ENCODE assay signal across 9 cellular contexts in genomic region chr6:137240168-137240567, GRCh38. TPM values are rescaled to one million over a fixed set of nuclear protein-coding genes. Genes with fewer than 3 reads are reported as not detected.
DNase-seq lines count a peak whose midpoint lies in the region; ATAC-seq and TF ChIP-seq lines count a peak whose summit lies in the region.
"Had no signal": no experiment of that assay in that cellular context is flagged by ENCODE, and none has a peak within 500 bp of the region (broad histone marks: within the 10 kb centered on the region; RNA-seq: fewer than 3 reads in every experiment).

No MANE protein-coding gene starts in this region.

- H4K5ac ChIP-seq in IMR-90 (ENCODE audit: low read depth, low read length): no peak overlapping the region

- in situ Hi-C loops in IMR-90 (cut with MboI; ENCODE audit: low sequenced_read_pairs): no loop called here

- H2AK5ac ChIP-seq in IMR-90 (ENCODE audit: low read depth, low read length): no peak overlapping the region

- H4K91ac ChIP-seq in IMR-90 (ENCODE audit: insufficient read depth, low read depth, low read length): no peak overlapping the region

- H3K9me1 ChIP-seq in IMR-90 (ENCODE audit: insufficient read depth, low read length): no peaks in the 10 kb centered on the region

- dilution Hi-C loops in IMR-90 (cut with HindIII; ENCODE audit: low sequenced_read_pairs, unreplicated experiment): no loop called here

- H3K27me3 ChIP-seq in IMR-90 (ENCODE audit: control insufficient read depth, insufficient read depth, low read length) (no peaks in the 10 kb centered on the region), adrenal gland (no peaks in the 10 kb centered on the region), left ventricle myocardium inferior (ENCODE audit: low read depth) (no peaks in the 10 kb centered on the region), subcutaneous abdominal adipose tissue (ENCODE audit: control insufficient read depth in 5 of 5, insufficient read depth in 4 of 5, low read length in 5 of 5) (no peaks in the 10 kb centered on the region)

- H3K79me1 ChIP-seq in IMR-90 (ENCODE audit: low read depth in 1 of 2, low read length in 2 of 2): no peaks in the 10 kb centered on the region

- H3K9ac ChIP-seq in IMR-90 (ENCODE audit: low read depth, low read length) (no peak overlapping the region), subcutaneous abdominal adipose tissue (ENCODE audit: low read length in 5 of 5) (no peak overlapping the region)

- no peak overlapping the region for H3K56ac ChIP-seq in IMR-90 (ENCODE audit: extremely low read depth, insufficient read depth, low read length)

- TF ChIP-seq POLR2A in IMR-90 (IDR thresholded peaks at IDR 0.05; ENCODE audit: low read depth, low read length): no peak
- no peak for TF ChIP-seq POLR2A in adrenal gland (IDR thresholded peaks at IDR 0.05)

- intact Hi-C loops in IMR-90 (cut with micrococcal nuclease): no loop called here
- intact Hi-C loops in adrenal gland (cut with DNase I): no loop called here
- intact Hi-C loops in left ventricle myocardium inferior (cut with micrococcal nuclease): no loop called here

- peaks cover 5% of the 10 kb centered on the region; the same call in 1 of the 2 replicates for H3K4me1 ChIP-seq in IMR-90 (ENCODE audit: control insufficient read depth, insufficient read depth, low read length)
- H3K4me1 ChIP-seq in adrenal gland (replicated peaks in 1 of 2): peaks cover 14 to 20% of the 10 kb centered on the region in 2 donors
- peaks cover 29% of the 10 kb centered on the region for H3K4me1 ChIP-seq in left ventricle myocardium inferior
- H3K4me1 ChIP-seq in subcutaneous abdominal adipose tissue (ENCODE audit: control insufficient read depth in 5 of 5, insufficient read depth in 5 of 5, low read length in 5 of 5): peaks cover 0 to 32% (median 23%) of the 10 kb centered on the region in 5 donors

- CTCF ChIA-PET in IMR-90 (lab: Yijun Ruan, JAX): interaction anchor here (0.7 kb wide), 1 partner anchor 1170 kb away, joined by 4 read pairs; no protein-coding TSS in a partner anchor

- ATAC-seq in IMR-90 (ENCODE audit: low read depth): peak; percentile 51
- no peak for ATAC-seq in GM18502 (IDR thresholded peaks at IDR 0.05; ENCODE audit: poor library complexity, unreplicated experiment)
- ATAC-seq: PC-3 had no signal

- no peak overlapping the region for H2BK15ac ChIP-seq in IMR-90 (ENCODE audit: low read depth, low read length)

- H3K27ac ChIP-seq in IMR-90 (ENCODE audit: insufficient read depth, low read length) (no peak overlapping the region), adrenal gland (peak overlapping the region in 2 of 5 donors; percentile 66 to 71), left ventricle myocardium inferior (replicated peaks) (peak overlapping the region; percentile 16), subcutaneous abdominal adipose tissue (ENCODE audit: low read depth, low read length) (peak overlapping the region; percentile 46)

- no peaks in the 10 kb centered on the region for H4K20me1 ChIP-seq in IMR-90 (ENCODE audit: insufficient read depth, low read length)

- H3K4me3 ChIP-seq in IMR-90 (ENCODE audit: insufficient read depth, low read depth, low read length): no peak overlapping the region
- H3K4me3 ChIP-seq in adrenal gland: no peak overlapping the region
- no peak overlapping the region for H3K4me3 ChIP-seq in left ventricle myocardium inferior
- no peak overlapping the region for H3K4me3 ChIP-seq in subcutaneous abdominal adipose tissue (ENCODE audit: low read depth in 1 of 5, low read length in 5 of 5)

- no peak overlapping the region for H2AK9ac ChIP-seq in IMR-90 (replicated peaks; ENCODE audit: low read depth, low read length, poor library complexity)

- no TSS peak for BruUV-seq in IMR-90 (replicated peaks; lab: Mats Ljungman, UMichigan)

- WGBS in IMR-90 (ENCODE audit: extremely low coverage in 2 of 2, insufficient read length in 1 of 2), 2 experiments: 20% methylated on average over 1 of the region's 1 CpG; no CpG with 5 or more reads in 1 of the 2 experiments
- 46 to 56% (median 50%) methylated on average over 1 of the region's 1 CpG for WGBS in adrenal gland, 4 donors

- H3K4ac ChIP-seq in IMR-90 (ENCODE audit: low read depth, low read length): no peak overlapping the region

- no peak overlapping the region for H2AFZ ChIP-seq in IMR-90 (replicated peaks; ENCODE audit: low read length, poor library complexity)

- H4K8ac ChIP-seq in IMR-90 (ENCODE audit: low read depth in 2 of 2, low read length in 2 of 2): no peak overlapping the region

- POLR2A ChIA-PET in IMR-90 (lab: Charles Lee; ENCODE audit: unreplicated experiment): no interaction called here

- H3K36me3 ChIP-seq in IMR-90 (ENCODE audit: control insufficient read depth, insufficient read depth, low read length) (no peaks in the 10 kb centered on the region), adrenal gland (replicated peaks in 1 of 2) (no peaks in the 10 kb centered on the region), left ventricle myocardium inferior (no peaks in the 10 kb centered on the region), subcutaneous abdominal adipose tissue (ENCODE audit: control insufficient read depth in 5 of 5, insufficient read depth in 5 of 5, low read length in 5 of 5) (no peaks in the 10 kb centered on the region)

- H3K9me3 ChIP-seq in IMR-90 (ENCODE audit: control insufficient read depth, insufficient read depth, low read length) (no peaks in the 10 kb centered on the region), adrenal gland (replicated peaks in 1 of 3) (no peaks in the 10 kb centered on the region), left ventricle myocardium inferior (replicated peaks) (peaks cover 7% of the 10 kb centered on the region), subcutaneous abdominal adipose tissue (ENCODE audit: control insufficient read depth in 5 of 5, low read length in 5 of 5) (no peaks in the 10 kb centered on the region)

- no peak overlapping the region for H3K4me2 ChIP-seq in IMR-90 (ENCODE audit: low read depth, low read length)

- TF ChIP-seq RAD21 in IMR-90 (IDR thresholded peaks at IDR 0.05; ENCODE audit: low read length): no peak

- no peak overlapping the region for H2BK120ac ChIP-seq in IMR-90 (ENCODE audit: low read depth, low read length)

- H2BK20ac ChIP-seq in IMR-90 (ENCODE audit: low read depth, low read length): no peak overlapping the region

- DNase-seq in IMR-90: peak; percentile 83
- peak in 5 of 7 donors; percentile 44 to 75 (median 65) for DNase-seq in adrenal gland
- peak; percentile 40 for DNase-seq in left ventricle myocardium inferior
- no peak for DNase-seq in NCI-H1436 (lab: John Stamatoyannopoulos, UW)
- DNase-seq in activated effector memory CD4-positive, alpha-beta T cell treated with anti-CD3 and anti-CD28 coated beads, Interleukin-2, amount 50 U/mL, for 16 hours: no peak
- DNase-seq in ureter (ENCODE audit: low spot score): no peak
- DNase-seq: PC-3 had no signal

- no peak overlapping the region for H3K18ac ChIP-seq in IMR-90 (ENCODE audit: low read depth, low read length)

- peak overlapping the region; percentile 29 for H2BK5ac ChIP-seq in IMR-90 (ENCODE audit: low read depth, low read length, poor library complexity, severe bottlenecking)

- no peak overlapping the region for H3K14ac ChIP-seq in IMR-90 (replicated peaks; ENCODE audit: low read depth, low read length)

- TF ChIP-seq CTCF in IMR-90 (conservative IDR thresholded peaks at IDR 0.05; ENCODE audit: low read depth, low read length) (no peak), adrenal gland (IDR thresholded peaks at IDR 0.05) (no peak), left ventricle myocardium inferior (IDR thresholded peaks at IDR 0.05; ENCODE audit: borderline replicate concordance) (no peak)

- no peak overlapping the region for H3K23ac ChIP-seq in IMR-90 (ENCODE audit: low read depth, low read length)

TF ChIP-seq in IMR-90, 13 proteins besides CTCF, POLR2A, EP300 and RAD21:
- TF ChIP-seq CHD1 (IDR thresholded peaks at IDR 0.05; ENCODE audit: low read depth, low read length) (no peak), MAZ (IDR thresholded peaks at IDR 0.05; ENCODE audit: borderline replicate concordance, low read depth, low read length) (no peak), BHLHE40 (IDR thresholded peaks at IDR 0.05; ENCODE audit: low read depth, low read length) (no peak), MXI1 (IDR thresholded peaks at IDR 0.05; ENCODE audit: borderline replicate concordance, low read depth, low read length) (no peak), RFX5 (IDR thresholded peaks at IDR 0.05; ENCODE audit: low read depth, low read length) (no peak), MAFK (IDR thresholded peaks at IDR 0.05; ENCODE audit: low read depth, low read length) (peak; percentile 86), CEBPB (IDR thresholded peaks at IDR 0.05; ENCODE audit: low read depth, low read length) (peak; percentile 84), RCOR1 (IDR thresholded peaks at IDR 0.05; ENCODE audit: insufficient replicate concordance, low read length) (no peak), NFE2L2 (IDR thresholded peaks at IDR 0.05; ENCODE audit: low read depth, low read length) (no peak), USF2 (IDR thresholded peaks at IDR 0.05; ENCODE audit: low read depth, low read length) (no peak), SMC3 (IDR thresholded peaks at IDR 0.05; ENCODE audit: low read depth, low read length) (no peak), FOS (IDR thresholded peaks at IDR 0.05; ENCODE audit: low read depth, low read length) (no peak)
TF ChIP-seq in IMR-90: peak in this region for 2.

RNA-seq across cellular contexts. Expression of gene IFNGR1, which starts 21.0 kb away (rescaled TPM):
- total RNA-seq in IMR-90 (2012; rRNA removed) (25.6 and 34.2 TPM in 2 replicates), adrenal gland (100 to 1,000 TPM in 1 of 8 donors, 10 to 100 TPM in 7; 55.5 to 104 (median 73.3) TPM), left ventricle myocardium inferior (97.6 TPM), ureter (81.2 TPM)
- polyA plus RNA-seq in IMR-90 (2012; rRNA removed) (13.7 and 19.1 TPM in 2 replicates), adrenal gland (100 to 1,000 TPM in 1 of 3 donors, 10 to 100 TPM in 2; 61.5 to 110 (median 65.0) TPM)
- 2.8 and 4.1 TPM in 2 replicates for polyA plus RNA-seq in IMR-90 (2012; cell fraction: cytosol; rRNA removed)
- polyA plus RNA-seq in IMR-90 (2012; cell fraction: nucleus; rRNA removed; ENCODE audit: low replicate concordance): 4.1 and 19.2 TPM in 2 replicates

Comparison
In these comparisons a context has a peak if more than half of its experiments do, and no peak if none do; other contexts are left out.
1. DNase-seq: peak in IMR-90 (single experiment), adrenal gland (5 of 7) and left ventricle myocardium inferior (single experiment); none in NCI-H1436 (single experiment), activated effector memory CD4-positive, alpha-beta T cell treated with anti-CD3 and anti-CD28 coated beads, Interleukin-2, amount 50 U/mL, for 16 hours (single experiment) and ureter (single experiment).